8 cellular contexts compared by ENCODE assay signal in genomic region chr12:132828706-132829534, GRCh38. TPM values are rescaled to one million over a fixed set of nuclear protein-coding genes. Genes with fewer than 3 reads are reported as not detected.
A peak's percentile ranks its signal among the peaks of the same experiment; 100 is the strongest.
DNase-seq lines count a peak whose midpoint lies in the region; ATAC-seq lines count a peak whose summit lies in the region.

Gene GOLGA3 (minus strand): TSS chr12:132828869. CDS start chr12:132822128, 6,741 bp downstream.

- peaks cover 31% of the 10 kb centered on the region for H3K4me1 ChIP-seq in CD8-positive, alpha-beta memory T cell (ENCODE audit: insufficient read depth, low read length)

- H3K36me3 ChIP-seq in CD8-positive, alpha-beta memory T cell (ENCODE audit: insufficient read depth, low read length), result peaks cover 21% of the 10 kb centered on the region

- no peaks in the 10 kb centered on the region for H3K9me3 Mint-ChIP-seq in CD8-positive, alpha-beta memory T cell

- ATAC-seq in GM19468 (IDR thresholded peaks at IDR 0.05; ENCODE audit: extremely low read depth, unreplicated experiment), result peak; percentile 74

- DNase-seq in CD8-positive, alpha-beta memory T cell, result peak; percentile 92 to 96 (median 95)
- DNase-seq in HS-5 (ENCODE audit: low read depth), result peak; percentile 78
- peak; percentile 59 for DNase-seq in NK-92 (lab: John Stamatoyannopoulos, UW; ENCODE audit: unreplicated experiment)
- peak; percentile 88 to 94 for DNase-seq in activated CD8-positive, alpha-beta memory T cell treated with anti-CD3 and anti-CD28 coated beads for 1 hour (ENCODE audit: extremely low read depth in 1 of 2, low read depth in 1 of 2)
- DNase-seq in effector CD8-positive, alpha-beta T cell (lab: John Stamatoyannopoulos, UW), result peak; percentile 91
- peak; percentile 96 to 97 for DNase-seq in lung microvascular endothelial cell (ENCODE audit: low read depth in 2 of 2)
- DNase-seq in stimulated activated CD4-positive, alpha-beta T cell treated with anti-CD3 and anti-CD28 coated beads, TNF-alpha, amount 100 ng/mL, for 4 hours (ENCODE audit: low read depth in 3 of 3), result peak; percentile 90 to 94 (median 91)

- H3K4me1 Mint-ChIP-seq in CD8-positive, alpha-beta memory T cell, result peaks cover 47 to 60% (median 56%) of the 10 kb centered on the region in 3 donors

- H3K27me3 Mint-ChIP-seq in CD8-positive, alpha-beta memory T cell, result peaks cover 0 to 2% of the 10 kb centered on the region in 2 donors

- H3K4me3 Mint-ChIP-seq in CD8-positive, alpha-beta memory T cell, result peak within 1 kb of the TSS; percentile 93 to 99 (median 97)

- peak within 1 kb of the TSS; percentile 69 for H3K4me3 ChIP-seq in CD8-positive, alpha-beta memory T cell (ENCODE audit: low read length)

- H3K9me3 ChIP-seq in CD8-positive, alpha-beta memory T cell (ENCODE audit: low read length), result no peaks in the 10 kb centered on the region

- H3K36me3 Mint-ChIP-seq in CD8-positive, alpha-beta memory T cell, result peaks cover 0 to 56% (median 19%) of the 10 kb centered on the region in 3 donors

- H3K27me3 ChIP-seq in CD8-positive, alpha-beta memory T cell (ENCODE audit: insufficient read depth, low read length, poor library complexity, severe bottlenecking), result no peaks in the 10 kb centered on the region

- H3K27ac Mint-ChIP-seq in CD8-positive, alpha-beta memory T cell, result peak within 1 kb of the TSS; percentile 99 to 100 (median 100)

- POLR2A ChIA-PET in CD8-positive, alpha-beta memory T cell (lab: Charles Lee), result interaction anchor here (0.6 to 1.9 kb wide), 6 partner anchors 44 to 251 kb away, joined by 3 to 11 read pairs (median 5); partner anchors contain the start of genes CHFR and PGAM5

- CTCF ChIA-PET in CD8-positive, alpha-beta memory T cell (lab: Charles Lee), result interaction anchor here (0.6 to 1.7 kb wide), 6 partner anchors 9 to 77 kb away, joined by 3 to 9 read pairs (median 3); no protein-coding TSS in a partner anchor

- peak within 1 kb of the TSS; percentile 92 for H3K27ac ChIP-seq in CD8-positive, alpha-beta memory T cell (ENCODE audit: low read depth, low read length)

RNA-seq across cellular contexts. Expression of gene GOLGA3, which starts in this region (rescaled TPM):
- total RNA-seq in CD8-positive, alpha-beta memory T cell, result 10 to 100 TPM; 63.7 to 68.2 TPM
- polyA plus RNA-seq in CD8-positive, alpha-beta memory T cell, result 13.4 TPM
- 41.6 and 70.0 TPM in 2 replicates for total RNA-seq in lung microvascular endothelial cell

Comparison
In these comparisons a context has a peak if more than half of its experiments do, and no peak if none do; other contexts are left out.
1. Peak in every context shown above with its lines: DNase-seq, ATAC-seq, H3K4me3 ChIP-seq and H3K27ac ChIP-seq.